17 cellular contexts compared by ENCODE assay signal in the genomic region with DNA sequence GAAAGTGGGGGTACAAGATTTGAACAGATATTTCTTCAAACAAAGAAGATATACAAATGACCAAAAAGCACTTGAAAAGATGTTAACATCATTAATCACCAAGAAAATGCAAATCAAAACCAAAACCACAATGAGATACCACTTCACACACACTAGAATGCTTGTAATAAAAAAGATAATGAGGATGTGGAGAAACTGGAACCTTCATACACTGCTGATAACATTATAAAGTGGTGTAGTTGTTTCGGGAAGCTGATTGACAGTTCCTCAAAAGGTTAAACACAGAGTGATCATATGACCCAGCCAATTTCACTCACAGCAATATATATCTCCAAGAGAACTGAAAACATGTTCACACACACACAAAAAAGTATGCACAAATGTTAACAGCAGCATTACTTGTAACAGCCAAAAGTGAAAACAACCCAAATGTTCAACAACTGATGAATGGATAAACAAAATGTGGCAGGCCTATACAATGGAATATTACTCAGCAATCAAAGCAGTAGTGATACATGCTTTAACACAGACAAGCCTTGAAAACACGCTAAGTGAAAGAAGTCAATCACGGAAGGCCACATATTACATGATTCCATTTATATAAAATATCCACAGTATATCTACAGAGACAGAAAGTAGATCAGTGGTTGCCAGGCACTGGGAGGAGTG. TPM values are rescaled to one million over a fixed set of nuclear protein-coding genes. Genes with fewer than 3 reads are reported as not detected.
DNase-seq lines count a peak whose midpoint lies in the region; ATAC-seq, FAIRE-seq and TF ChIP-seq lines count a peak whose summit lies in the region.
"Had no signal": no experiment of that assay in that cellular context is flagged by ENCODE, and none has a peak within 500 bp of the region (broad histone marks: within the 10 kb centered on the region; RNA-seq: fewer than 3 reads in every experiment).

No MANE protein-coding gene starts in this region.

- no peaks in the 10 kb centered on the region for H3K9me3 Mint-ChIP-seq in activated naive CD4-positive, alpha-beta T cell treated with anti-CD3 and anti-CD28 coated beads, Interleukin-2, amount 10 ng/mL, durations not matched to agents 7 days and 5 days
- H3K9me3 Mint-ChIP-seq: IgD-negative memory B cell had no signal

- no peaks in the 10 kb centered on the region for H3K9me3 ChIP-seq in MM.1S (replicated peaks; ENCODE audit: insufficient read depth, low read length)
- H3K9me3 ChIP-seq in GM12878 (replicated peaks; ENCODE audit: control insufficient read depth, insufficient read depth, low read length): no peaks in the 10 kb centered on the region
- H3K9me3 ChIP-seq in subcutaneous abdominal adipose tissue (ENCODE audit: control insufficient read depth in 5 of 5, low read length in 5 of 5): no peaks in the 10 kb centered on the region
- no peaks in the 10 kb centered on the region for H3K9me3 ChIP-seq in WERI-Rb-1 (ENCODE audit: severe bottlenecking)

- no peak overlapping the region for H2AFZ ChIP-seq in MM.1S (ENCODE audit: low read length)
- no peak overlapping the region for H2AFZ ChIP-seq in GM12878 (ENCODE audit: control insufficient read depth, low read depth, low read length)

- ATAC-seq in GM12878: peak; percentile 95

- no peak overlapping the region for H3K4me3 Mint-ChIP-seq in activated naive CD4-positive, alpha-beta T cell treated with anti-CD3 and anti-CD28 coated beads, Interleukin-2, amount 10 ng/mL, durations not matched to agents 7 days and 5 days

- peak; percentile 11 to 56; a peak in 1 of 4 replicates for TF ChIP-seq EP300 in GM12878 (IDR thresholded peaks at IDR 0.05; ENCODE audit: borderline replicate concordance in 1 of 2, control insufficient read depth in 1 of 2, low read depth in 2 of 2, low read length in 2 of 2)

- peaks cover 49% of the 10 kb centered on the region for H3K4me1 Mint-ChIP-seq in activated naive CD4-positive, alpha-beta T cell treated with anti-CD3 and anti-CD28 coated beads, Interleukin-2, amount 10 ng/mL, durations not matched to agents 7 days and 5 days

- RAD21 ChIA-PET in GM12878 (lab: Charles Lee; ENCODE audit: unreplicated experiment): interaction anchor here (1.0 kb wide), 1 partner anchor 9 kb away, joined by 3 read pairs; no protein-coding TSS in a partner anchor

- H3K36me3 Mint-ChIP-seq in activated naive CD4-positive, alpha-beta T cell treated with anti-CD3 and anti-CD28 coated beads, Interleukin-2, amount 10 ng/mL, durations not matched to agents 7 days and 5 days: peaks cover 62% of the 10 kb centered on the region

- no peaks in the 10 kb centered on the region for H3K9me2 ChIP-seq in MM.1S (replicated peaks; ENCODE audit: insufficient read depth, low read length)

- H3K36me3 ChIP-seq in MM.1S (replicated peaks; ENCODE audit: insufficient read depth, low read length) (peaks cover 12% of the 10 kb centered on the region; the same call in 1 of the 2 replicates), GM12878 (ENCODE audit: control insufficient read depth in 2 of 2, insufficient read depth in 2 of 2, low read length in 1 of 2) (peaks cover 11 to 27% of the 10 kb centered on the region in 2 experiments; a peak in 3 of 4 replicates), subcutaneous abdominal adipose tissue (ENCODE audit: control insufficient read depth in 5 of 5, insufficient read depth in 5 of 5, low read length in 5 of 5) (peaks cover 6 to 31% (median 16%) of the 10 kb centered on the region in 5 donors), WERI-Rb-1 (peaks cover 59% of the 10 kb centered on the region)

- POLR2A ChIA-PET in GM12878 (lab: Charles Lee): interaction anchor here (0.6 kb wide), 1 partner anchor 9 kb away, joined by 9 read pairs; no protein-coding TSS in a partner anchor

- WGBS in GM12878 (ENCODE audit: insufficient coverage, insufficient replicate concordance, low lambda C conversion rate, missing lambda C conversion rate): 89% methylated on average over 3 of the region's 3 CpGs

- no peak for DNase-seq in activated naive CD4-positive, alpha-beta T cell treated with anti-CD3 and anti-CD28 coated beads, Interleukin-2, amount 10 ng/mL, durations not matched to agents 7 days and 5 days
- no peak for DNase-seq in activated naive CD4-positive, alpha-beta T cell (lab: John Stamatoyannopoulos, UW)
- no peak for DNase-seq in MM.1S
- DNase-seq in GM12878 (ENCODE audit: low read depth, low spot score): peak; percentile 42
- no peak for DNase-seq in DMS 273 treated with DMSO at 0.1 percent for 48 hours (lab: John Stamatoyannopoulos, UW)
- no peak for DNase-seq in amygdala (lab: John Stamatoyannopoulos, UW)
- no peak for DNase-seq in WERI-Rb-1
- DNase-seq: cerebellar nuclear complex; GOT3; head of caudate nucleus; NCI-H1694; NCI-H524 treated with DMSO at 0.1 percent for 48 hours; retina; stimulated activated CD4-positive, alpha-beta T cell treated with anti-CD3 and anti-CD28 coated beads, Interleukin-2, amount 100 ng/mL, for 48 hours had no signal

- TF ChIP-seq RAD21 in GM12878 (IDR thresholded peaks at IDR 0.05; ENCODE audit: insufficient read depth, low read depth, low read length): no peak

- H3K79me2 ChIP-seq in MM.1S (ENCODE audit: low read length) (peaks cover 95% of the 10 kb centered on the region), GM12878 (ENCODE audit: control insufficient read depth, insufficient read depth, low read length) (peaks cover 23% of the 10 kb centered on the region)

- H3K4me2 ChIP-seq in MM.1S (ENCODE audit: low read depth, low read length): peak overlapping the region; percentile 8; the same call in 1 of the 2 replicates
- H3K4me2 ChIP-seq in GM12878 (ENCODE audit: control insufficient read depth, insufficient read depth): peak overlapping the region; percentile 15; the same call in 1 of the 2 replicates

- intact Hi-C loops in GM12878 (cut with micrococcal nuclease; ENCODE audit: unreplicated experiment): no loop called here

- H3K27ac Mint-ChIP-seq in activated naive CD4-positive, alpha-beta T cell treated with anti-CD3 and anti-CD28 coated beads, Interleukin-2, amount 10 ng/mL, durations not matched to agents 7 days and 5 days: peak overlapping the region; percentile 66

- H4K20me1 ChIP-seq in MM.1S (ENCODE audit: insufficient read depth, low read length) (peaks cover 14% of the 10 kb centered on the region; the same call in 1 of the 2 replicates), GM12878 (ENCODE audit: control insufficient read depth, insufficient read depth) (peaks cover 8% of the 10 kb centered on the region; the same call in 1 of the 2 replicates)

- no peaks in the 10 kb centered on the region for H3F3A ChIP-seq in MM.1S (ENCODE audit: insufficient read depth, low read length)

- CTCF ChIA-PET in activated naive CD4-positive, alpha-beta T cell treated with anti-CD3 and anti-CD28 coated beads, Interleukin-2, amount 10 ng/mL, durations not matched to agents 7 days and 5 days (lab: Charles Lee): interaction anchor here (0.6 kb wide), 1 partner anchor 22 kb away, joined by 3 read pairs; no protein-coding TSS in a partner anchor
- CTCF ChIA-PET in GM12878 (lab: Yijun Ruan, JAX): interaction anchor here (1.3 to 1.5 kb wide), 2 partner anchors 17 to 25 kb away, joined by 3 to 8 read pairs; no protein-coding TSS in a partner anchor

- in situ Hi-C loops in GM12878 (cut with MboI): no loop called here

- TF ChIP-seq POLR2A in GM12878 (IDR thresholded peaks at IDR 0.05; ENCODE audit: low read depth, low read length): no peak

- no TSS peak for BruUV-seq in GM12878 (replicated peaks; lab: Mats Ljungman, UMichigan)

- H3K4me3 ChIP-seq in MM.1S (ENCODE audit: low read length) (no peak overlapping the region), GM12878 (no peak overlapping the region), subcutaneous abdominal adipose tissue (ENCODE audit: low read depth in 1 of 5, low read length in 5 of 5) (no peak overlapping the region), WERI-Rb-1 (ENCODE audit: low read depth, low read length) (no peak overlapping the region)

- H3K27me3 Mint-ChIP-seq in activated naive CD4-positive, alpha-beta T cell treated with anti-CD3 and anti-CD28 coated beads, Interleukin-2, amount 10 ng/mL, durations not matched to agents 7 days and 5 days: no peaks in the 10 kb centered on the region
- H3K27me3 Mint-ChIP-seq: IgD-negative memory B cell had no signal

- no peak for TF ChIP-seq CTCF in MM.1S (IDR thresholded peaks at IDR 0.05; ENCODE audit: low read length)
- TF ChIP-seq CTCF in GM12878 (IDR thresholded peaks at IDR 0.05 in 2 of 3, conservative IDR thresholded peaks at IDR 0.05 in 1 of 3; ENCODE audit: control insufficient read depth in 2 of 3, extremely low read depth in 1 of 3, insufficient read depth in 1 of 3, low read depth in 3 of 3, low read length in 3 of 3): no peak
- no peak for TF ChIP-seq CTCF in WERI-Rb-1 (IDR thresholded peaks at IDR 0.05; ENCODE audit: low read depth, low read length)

- H3K9ac ChIP-seq in MM.1S (ENCODE audit: low read length): no peak overlapping the region
- H3K9ac ChIP-seq in GM12878 (ENCODE audit: control insufficient read depth, insufficient read depth, low read length): no peak overlapping the region; the same call in 1 of the 2 replicates
- H3K9ac ChIP-seq in subcutaneous abdominal adipose tissue (ENCODE audit: low read length in 5 of 5): no peak overlapping the region

- H3K27ac ChIP-seq in MM.1S (ENCODE audit: low read length) (peak overlapping the region; percentile 33; the same call in 1 of the 2 replicates), GM12878 (ENCODE audit: control insufficient read depth, insufficient read depth) (peak overlapping the region; percentile 37; the same call in 1 of the 2 replicates), subcutaneous abdominal adipose tissue (ENCODE audit: low read depth, low read length) (peak overlapping the region; percentile 2), WERI-Rb-1 (no peak overlapping the region)
- H3K27ac ChIP-seq: VCaP had no signal

- FAIRE-seq in GM12878 (lab: Jason Lieb, UNC): peak; percentile 65

- SMC1A ChIA-PET in GM12878 (lab: Charles Lee; ENCODE audit: uncharacterized antibody, unreplicated experiment): interaction anchor here (1.0 kb wide), 1 partner anchor 15 kb away, joined by 3 read pairs; no protein-coding TSS in a partner anchor

- no peaks in the 10 kb centered on the region for H3K27me3 ChIP-seq in MM.1S (replicated peaks; ENCODE audit: insufficient read depth, low read length)
- H3K27me3 ChIP-seq in GM12878 (replicated peaks in 1 of 2; ENCODE audit: control insufficient read depth in 2 of 2, insufficient read depth in 2 of 2, low read length in 1 of 2): no peaks in the 10 kb centered on the region
- H3K27me3 ChIP-seq in subcutaneous abdominal adipose tissue (ENCODE audit: control insufficient read depth in 5 of 5, insufficient read depth in 4 of 5, low read length in 5 of 5): no peaks in the 10 kb centered on the region
- H3K27me3 ChIP-seq in WERI-Rb-1 (ENCODE audit: insufficient read depth, low read depth, severe bottlenecking): no peaks in the 10 kb centered on the region

- H3K4me1 ChIP-seq in MM.1S (ENCODE audit: low read length) (peaks cover 10% of the 10 kb centered on the region), GM12878 (ENCODE audit: control insufficient read depth, insufficient read depth, low read length) (peaks cover 7% of the 10 kb centered on the region), subcutaneous abdominal adipose tissue (ENCODE audit: control insufficient read depth in 5 of 5, insufficient read depth in 5 of 5, low read length in 5 of 5) (peaks cover 0 to 21% (median 5%) of the 10 kb centered on the region in 5 donors)

RNA-seq across cellular contexts. Expression of gene PITPNB, which starts 15.1 kb away (rescaled TPM):
- 136 and 166 TPM in 2 replicates for total RNA-seq in GM12878 (2013; cell fraction: nucleolus; rRNA removed)
- total RNA-seq in GM12878 (2014; rRNA removed) (19.7 and 20.1 TPM in 2 replicates), GM12878 (2014; rRNA removed; fragmentation: Illumina TruSeq; extraction: Trizol) (24.8 and 25.4 TPM in 2 replicates), GM12878 (2021) (73.0 and 75.9 TPM in 2 replicates)
- polyA plus RNA-seq in GM12878 (2011; ENCODE audit: low read depth): 35.7 TPM
- polyA plus RNA-seq in GM12878 (2011; rRNA removed) (76.4 and 76.9 TPM in 2 replicates), GM12878 (2014; fragmentation: Illumina TruSeq; extraction: Trizol) (76.1 and 97.2 TPM in 2 replicates), GM12878 (2014; fragmentation: Nextera tagmentation; extraction: Ambion mirVana) (10 to 100 TPM; 43.5 to 52.8 TPM), GM12878 (2014; rRNA removed) (47.0 and 53.9 TPM in 2 replicates), GM12878 (2016; fragmentation: Nextera tagmentation; extraction: Ambion mirVana) (100 to 1,000 TPM; 109 to 116 TPM)
- polyA plus RNA-seq in GM12878 (2011; cell fraction: cytosol; rRNA removed): 28.0 and 33.3 TPM in 2 replicates
- polyA plus RNA-seq in GM12878 (2011; cell fraction: nucleus; rRNA removed): 75.8 and 82.1 TPM in 2 replicates
- polyA plus RNA-seq in GM12878 (2012): 43.7 and 47.0 TPM in 2 replicates
- 47.2 and 68.1 TPM in 2 replicates for polyA minus RNA-seq in GM12878 (2011; rRNA and poly(A)+ RNA removed)
- polyA minus RNA-seq in GM12878 (2011; cell fraction: cytosol; rRNA and poly(A)+ RNA removed): 17.6 and 22.0 TPM in 2 replicates
- polyA minus RNA-seq in GM12878 (2011; cell fraction: nucleus; rRNA and poly(A)+ RNA removed): 48.7 and 96.4 TPM in 2 replicates
